ENCODE assay signal across 8 cellular contexts in the genomic region with DNA sequence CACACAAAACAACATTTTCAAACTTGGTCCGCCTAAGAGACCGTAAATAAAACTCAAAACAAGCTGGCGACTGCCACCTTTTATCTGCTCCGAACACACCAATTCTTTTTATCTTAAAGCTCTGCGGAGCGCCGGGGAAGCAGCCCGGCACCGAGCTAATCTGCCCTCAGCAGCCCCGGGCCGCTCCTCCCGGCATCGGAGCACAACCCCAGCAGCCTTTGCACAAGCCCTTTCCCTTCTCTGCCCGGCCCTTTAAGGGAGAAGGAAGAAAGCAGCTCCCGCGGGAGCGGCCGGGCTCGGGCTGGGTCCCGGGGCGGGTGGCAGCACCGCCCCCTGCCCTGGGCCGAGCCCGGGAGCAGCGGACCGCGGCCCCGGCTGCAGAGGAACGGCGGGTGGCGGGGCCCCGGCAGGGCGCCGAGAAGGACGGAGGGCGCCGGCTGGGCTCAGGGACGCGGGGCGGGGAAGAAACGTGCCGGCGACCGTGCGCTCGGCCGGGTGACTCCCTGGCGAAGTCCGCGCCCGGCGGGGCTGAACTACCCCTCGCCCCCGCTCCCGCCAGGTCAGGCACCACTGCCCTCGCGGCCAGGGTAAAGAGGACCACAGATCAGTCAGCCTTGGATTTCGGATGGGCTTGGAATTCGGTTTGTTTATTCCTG.
DNase-seq lines count a peak whose midpoint lies in the region; ATAC-seq, FAIRE-seq and TF ChIP-seq lines count a peak whose summit lies in the region.

No MANE protein-coding gene starts in this region.

- SMC1A ChIA-PET in GM12878 (lab: Charles Lee; ENCODE audit: uncharacterized antibody, unreplicated experiment), result no interaction called here

- no peak overlapping the region for H3K27ac ChIP-seq in GM12878 (ENCODE audit: control insufficient read depth, insufficient read depth)

- TF ChIP-seq CTCF in NB4 (IDR thresholded peaks at IDR 0.05; ENCODE audit: low read depth, low read length), result no peak
- TF ChIP-seq CTCF in GM12878 (IDR thresholded peaks at IDR 0.05 in 2 of 3, conservative IDR thresholded peaks at IDR 0.05 in 1 of 3; ENCODE audit: control insufficient read depth in 2 of 3, extremely low read depth in 1 of 3, insufficient read depth in 1 of 3, low read depth in 3 of 3, low read length in 3 of 3), result no peak

- H3K4me2 ChIP-seq in GM12878 (ENCODE audit: control insufficient read depth, insufficient read depth), result no peak overlapping the region

- no peaks in the 10 kb centered on the region for H3K36me3 ChIP-seq in GM12878 (ENCODE audit: control insufficient read depth in 2 of 2, insufficient read depth in 2 of 2, low read length in 1 of 2)

- intact Hi-C loops in GM12878 (cut with micrococcal nuclease; ENCODE audit: unreplicated experiment), result loop anchor here (5.0 kb wide), 1 partner anchor 833 kb away; no protein-coding TSS in a partner anchor

- ATAC-seq in GM12878 (no peak; the same call in 2 of the 3 replicates), GM21360 (IDR thresholded peaks at IDR 0.05; ENCODE audit: unreplicated experiment) (no peak)

- H2AFZ ChIP-seq in GM12878 (ENCODE audit: control insufficient read depth, low read depth, low read length), result no peak overlapping the region

- CTCF ChIA-PET in GM12878 (lab: Yijun Ruan, JAX), result interaction anchor here (1.1 kb wide), 1 partner anchor 25 kb away, joined by 3 read pairs; no protein-coding TSS in a partner anchor

- no TSS peak for BruUV-seq in GM12878 (replicated peaks; lab: Mats Ljungman, UMichigan)

- H3K9ac ChIP-seq in GM12878 (ENCODE audit: control insufficient read depth, insufficient read depth, low read length), result no peak overlapping the region

- TF ChIP-seq RAD21 in GM12878 (IDR thresholded peaks at IDR 0.05; ENCODE audit: insufficient read depth, low read depth, low read length), result no peak

- in situ Hi-C loops in GM12878 (cut with MboI), result loop anchor here (25.0 kb wide), 1 partner anchor 768 kb away; no protein-coding TSS in a partner anchor

- DNase-seq in NCI-H2196 (lab: John Stamatoyannopoulos, UW; ENCODE audit: unreplicated experiment), result peak; percentile 25
- no peak for DNase-seq in NCI-H2196 treated with DMSO at 0.1 percent for 48 hours (lab: John Stamatoyannopoulos, UW; ENCODE audit: unreplicated experiment)
- peak; percentile 29 for DNase-seq in NB4 (ENCODE audit: low read depth)
- no peak for DNase-seq in GM12878 (ENCODE audit: low read depth, low spot score)
- DNase-seq in skeletal muscle cell (ENCODE audit: low read depth), result no peak
- DNase-seq in central memory CD4-positive, alpha-beta T cell, result no peak

- H3K79me2 ChIP-seq in GM12878 (ENCODE audit: control insufficient read depth, insufficient read depth, low read length), result no peaks in the 10 kb centered on the region

- H3K27me3 ChIP-seq in GM12878 (replicated peaks in 1 of 2; ENCODE audit: control insufficient read depth in 2 of 2, insufficient read depth in 2 of 2, low read length in 1 of 2), result peaks cover 20 to 45% of the 10 kb centered on the region in 2 experiments

- RAD21 ChIA-PET in GM12878 (lab: Charles Lee; ENCODE audit: unreplicated experiment), result interaction anchor here (0.5 kb wide), 1 partner anchor 1812 kb away, joined by 5 read pairs; no protein-coding TSS in a partner anchor

- no peaks in the 10 kb centered on the region for H4K20me1 ChIP-seq in GM12878 (ENCODE audit: control insufficient read depth, insufficient read depth)

- FAIRE-seq in GM12878 (lab: Jason Lieb, UNC), result no peak

- H3K4me3 ChIP-seq in NB4 (ENCODE audit: low read depth, low read length), result no peak overlapping the region
- no peak overlapping the region for H3K4me3 ChIP-seq in GM12878
- H3K4me3 ChIP-seq in iPS-11a (ENCODE audit: low read depth, low read length), result peak overlapping the region; percentile 30
- peak overlapping the region; percentile 69 for H3K4me3 ChIP-seq in skeletal muscle cell (ENCODE audit: low read depth, low read length)

- no peaks in the 10 kb centered on the region for H3K4me1 ChIP-seq in GM12878 (ENCODE audit: control insufficient read depth, insufficient read depth, low read length)

- no peak for TF ChIP-seq EP300 in GM12878 (IDR thresholded peaks at IDR 0.05; ENCODE audit: borderline replicate concordance in 1 of 2, control insufficient read depth in 1 of 2, low read depth in 2 of 2, low read length in 2 of 2)

- TF ChIP-seq POLR2A in NB4 (IDR thresholded peaks at IDR 0.05; ENCODE audit: extremely low read depth, insufficient read length) (no peak), GM12878 (IDR thresholded peaks at IDR 0.05; ENCODE audit: low read depth, low read length) (no peak)

- WGBS in GM12878 (ENCODE audit: insufficient coverage, insufficient replicate concordance, low lambda C conversion rate, missing lambda C conversion rate), result 6% methylated on average over 32 of the region's 59 CpGs

- no peaks in the 10 kb centered on the region; the same call in 2 of the 3 replicates for H3K9me3 ChIP-seq in GM12878 (replicated peaks; ENCODE audit: control insufficient read depth, insufficient read depth, low read length)

- POLR2A ChIA-PET in GM12878 (lab: Charles Lee), result no interaction called here

TF ChIP-seq in GM12878, 131 proteins besides CTCF, POLR2A, EP300 and RAD21:
- TF ChIP-seq BHLHE40 (IDR thresholded peaks at IDR 0.05; ENCODE audit: borderline replicate concordance in 1 of 2, low read depth in 2 of 2, low read length in 1 of 2), result peak in 1 of 2 experiments; percentile 32; a peak in 1 of 4 replicates
- no peak for TF ChIP-seq SIN3A (IDR thresholded peaks at IDR 0.05; ENCODE audit: low read depth, low read length)
- TF ChIP-seq, protein P1, sequence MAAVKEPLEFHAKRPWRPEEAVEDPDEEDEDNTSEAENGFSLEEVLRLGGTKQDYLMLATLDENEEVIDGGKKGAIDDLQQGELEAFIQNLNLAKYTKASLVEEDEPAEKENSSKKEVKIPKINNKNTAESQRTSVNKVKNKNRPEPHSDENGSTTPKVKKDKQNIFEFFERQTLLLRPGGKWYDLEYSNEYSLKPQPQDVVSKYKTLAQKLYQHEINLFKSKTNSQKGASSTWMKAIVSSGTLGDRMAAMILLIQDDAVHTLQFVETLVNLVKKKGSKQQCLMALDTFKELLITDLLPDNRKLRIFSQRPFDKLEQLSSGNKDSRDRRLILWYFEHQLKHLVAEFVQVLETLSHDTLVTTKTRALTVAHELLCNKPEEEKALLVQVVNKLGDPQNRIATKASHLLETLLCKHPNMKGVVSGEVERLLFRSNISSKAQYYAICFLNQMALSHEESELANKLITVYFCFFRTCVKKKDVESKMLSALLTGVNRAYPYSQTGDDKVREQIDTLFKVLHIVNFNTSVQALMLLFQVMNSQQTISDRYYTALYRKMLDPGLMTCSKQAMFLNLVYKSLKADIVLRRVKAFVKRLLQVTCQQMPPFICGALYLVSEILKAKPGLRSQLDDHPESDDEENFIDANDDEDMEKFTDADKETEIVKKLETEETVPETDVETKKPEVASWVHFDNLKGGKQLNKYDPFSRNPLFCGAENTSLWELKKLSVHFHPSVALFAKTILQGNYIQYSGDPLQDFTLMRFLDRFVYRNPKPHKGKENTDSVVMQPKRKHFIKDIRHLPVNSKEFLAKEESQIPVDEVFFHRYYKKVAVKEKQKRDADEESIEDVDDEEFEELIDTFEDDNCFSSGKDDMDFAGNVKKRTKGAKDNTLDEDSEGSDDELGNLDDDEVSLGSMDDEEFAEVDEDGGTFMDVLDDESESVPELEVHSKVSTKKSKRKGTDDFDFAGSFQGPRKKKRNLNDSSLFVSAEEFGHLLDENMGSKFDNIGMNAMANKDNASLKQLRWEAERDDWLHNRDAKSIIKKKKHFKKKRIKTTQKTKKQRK (IDR thresholded peaks at IDR 0.05; ENCODE audit: low read depth, low read length), result no peak
- TF ChIP-seq SUZ12 (IDR thresholded peaks at IDR 0.05; ENCODE audit: unreplicated experiment), result peak; percentile 86
TF ChIP-seq in GM12878: peak in this region for 2.

Comparison
In these comparisons a context has a peak if more than half of its experiments do, and no peak if none do; other contexts are left out.
1. DNase-seq: peak in NCI-H2196 (single experiment) and NB4 (single experiment); none in NCI-H2196 treated with DMSO at 0.1 percent for 48 hours (single experiment), GM12878 (single experiment), skeletal muscle cell (single experiment) and central memory CD4-positive, alpha-beta T cell (single experiment).
2. H3K4me3 ChIP-seq: peak in iPS-11a (single experiment) and skeletal muscle cell (single experiment); none in NB4 (single experiment) and GM12878 (single experiment).